Comparison of ENCODE assay signal across 2 cellular contexts in the genomic region with DNA sequence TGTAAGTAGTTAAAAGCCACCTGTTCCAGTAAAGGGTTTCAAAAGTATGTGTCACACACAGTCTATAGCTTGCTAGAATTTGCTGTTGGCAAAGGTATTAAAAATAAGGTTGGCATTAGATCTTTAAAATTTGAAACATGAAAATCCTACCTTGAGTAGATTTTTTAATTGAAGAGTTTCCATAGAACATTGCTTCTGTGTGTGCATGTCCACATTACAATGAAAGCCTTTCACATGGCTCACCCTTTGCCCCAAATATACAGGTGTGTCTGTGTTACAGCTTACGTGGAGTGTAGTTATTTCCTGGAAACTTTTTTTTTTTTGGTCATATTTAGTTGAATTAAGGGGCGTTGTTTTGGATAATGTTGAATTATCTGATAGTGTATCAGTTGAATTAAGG.
TF ChIP-seq lines count a peak whose summit lies in the region.

No MANE protein-coding gene starts in this region.

TF ChIP-seq in A549, 52 proteins besides CTCF, POLR2A, EP300 and RAD21 (continued from another document):
- TF ChIP-seq BHLHE40 (IDR thresholded peaks at IDR 0.05; ENCODE audit: low read depth, low read length) = no peak
- no peak for TF ChIP-seq EHF (CRISPR knock-in tag; IDR thresholded peaks at IDR 0.05)
- TF ChIP-seq HDAC2 (IDR thresholded peaks at IDR 0.05) = no peak
- no peak for TF ChIP-seq HOXB5 (CRISPR knock-in tag; IDR thresholded peaks at IDR 0.05)
- TF ChIP-seq HOXB13 (CRISPR knock-in tag; IDR thresholded peaks at IDR 0.05; ENCODE audit: low read depth) = no peak
- TF ChIP-seq SREBF2 (IDR thresholded peaks at IDR 0.05) = no peak
- TF ChIP-seq RNF2 (IDR thresholded peaks at IDR 0.05; ENCODE audit: borderline replicate concordance, low read depth) = no peak

TF ChIP-seq in HEK293, 187 proteins besides CTCF, POLR2A, EP300 and RAD21 (continued from another document):
- TF ChIP-seq, protein P1, sequence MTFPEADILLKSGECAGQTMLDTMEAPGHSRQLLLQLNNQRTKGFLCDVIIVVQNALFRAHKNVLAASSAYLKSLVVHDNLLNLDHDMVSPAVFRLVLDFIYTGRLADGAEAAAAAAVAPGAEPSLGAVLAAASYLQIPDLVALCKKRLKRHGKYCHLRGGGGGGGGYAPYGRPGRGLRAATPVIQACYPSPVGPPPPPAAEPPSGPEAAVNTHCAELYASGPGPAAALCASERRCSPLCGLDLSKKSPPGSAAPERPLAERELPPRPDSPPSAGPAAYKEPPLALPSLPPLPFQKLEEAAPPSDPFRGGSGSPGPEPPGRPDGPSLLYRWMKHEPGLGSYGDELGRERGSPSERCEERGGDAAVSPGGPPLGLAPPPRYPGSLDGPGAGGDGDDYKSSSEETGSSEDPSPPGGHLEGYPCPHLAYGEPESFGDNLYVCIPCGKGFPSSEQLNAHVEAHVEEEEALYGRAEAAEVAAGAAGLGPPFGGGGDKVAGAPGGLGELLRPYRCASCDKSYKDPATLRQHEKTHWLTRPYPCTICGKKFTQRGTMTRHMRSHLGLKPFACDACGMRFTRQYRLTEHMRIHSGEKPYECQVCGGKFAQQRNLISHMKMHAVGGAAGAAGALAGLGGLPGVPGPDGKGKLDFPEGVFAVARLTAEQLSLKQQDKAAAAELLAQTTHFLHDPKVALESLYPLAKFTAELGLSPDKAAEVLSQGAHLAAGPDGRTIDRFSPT (tag by site-specific recombination; IDR thresholded peaks at IDR 0.05) = no peak
- TF ChIP-seq ZNF660 (tag by site-specific recombination; IDR thresholded peaks at IDR 0.05) (no peak), ZNF2 (tag by site-specific recombination; IDR thresholded peaks at IDR 0.05) (no peak), ZNF549 (tag by site-specific recombination; IDR thresholded peaks at IDR 0.05) (no peak), ZNF211 (tag by site-specific recombination; IDR thresholded peaks at IDR 0.05; ENCODE audit: low read depth) (no peak), ZNF707 (tag by site-specific recombination; IDR thresholded peaks at IDR 0.05) (no peak), ZNF391 (tag by site-specific recombination; IDR thresholded peaks at IDR 0.05; ENCODE audit: borderline replicate concordance, low read depth) (no peak), ZBTB21 (tag by site-specific recombination; IDR thresholded peaks at IDR 0.05) (no peak), ZNF555 (tag by site-specific recombination; conservative IDR thresholded peaks at IDR 0.05) (no peak)
- TF ChIP-seq, protein P2, sequence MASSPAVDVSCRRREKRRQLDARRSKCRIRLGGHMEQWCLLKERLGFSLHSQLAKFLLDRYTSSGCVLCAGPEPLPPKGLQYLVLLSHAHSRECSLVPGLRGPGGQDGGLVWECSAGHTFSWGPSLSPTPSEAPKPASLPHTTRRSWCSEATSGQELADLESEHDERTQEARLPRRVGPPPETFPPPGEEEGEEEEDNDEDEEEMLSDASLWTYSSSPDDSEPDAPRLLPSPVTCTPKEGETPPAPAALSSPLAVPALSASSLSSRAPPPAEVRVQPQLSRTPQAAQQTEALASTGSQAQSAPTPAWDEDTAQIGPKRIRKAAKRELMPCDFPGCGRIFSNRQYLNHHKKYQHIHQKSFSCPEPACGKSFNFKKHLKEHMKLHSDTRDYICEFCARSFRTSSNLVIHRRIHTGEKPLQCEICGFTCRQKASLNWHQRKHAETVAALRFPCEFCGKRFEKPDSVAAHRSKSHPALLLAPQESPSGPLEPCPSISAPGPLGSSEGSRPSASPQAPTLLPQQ (tag by site-specific recombination; IDR thresholded peaks at IDR 0.05) = no peak
- TF ChIP-seq, protein P3, sequence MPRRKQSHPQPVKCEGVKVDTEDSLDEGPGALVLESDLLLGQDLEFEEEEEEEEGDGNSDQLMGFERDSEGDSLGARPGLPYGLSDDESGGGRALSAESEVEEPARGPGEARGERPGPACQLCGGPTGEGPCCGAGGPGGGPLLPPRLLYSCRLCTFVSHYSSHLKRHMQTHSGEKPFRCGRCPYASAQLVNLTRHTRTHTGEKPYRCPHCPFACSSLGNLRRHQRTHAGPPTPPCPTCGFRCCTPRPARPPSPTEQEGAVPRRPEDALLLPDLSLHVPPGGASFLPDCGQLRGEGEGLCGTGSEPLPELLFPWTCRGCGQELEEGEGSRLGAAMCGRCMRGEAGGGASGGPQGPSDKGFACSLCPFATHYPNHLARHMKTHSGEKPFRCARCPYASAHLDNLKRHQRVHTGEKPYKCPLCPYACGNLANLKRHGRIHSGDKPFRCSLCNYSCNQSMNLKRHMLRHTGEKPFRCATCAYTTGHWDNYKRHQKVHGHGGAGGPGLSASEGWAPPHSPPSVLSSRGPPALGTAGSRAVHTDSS (tag by site-specific recombination; IDR thresholded peaks at IDR 0.05) = no peak
